8 cellular contexts compared by ENCODE assay signal in the genomic region with DNA sequence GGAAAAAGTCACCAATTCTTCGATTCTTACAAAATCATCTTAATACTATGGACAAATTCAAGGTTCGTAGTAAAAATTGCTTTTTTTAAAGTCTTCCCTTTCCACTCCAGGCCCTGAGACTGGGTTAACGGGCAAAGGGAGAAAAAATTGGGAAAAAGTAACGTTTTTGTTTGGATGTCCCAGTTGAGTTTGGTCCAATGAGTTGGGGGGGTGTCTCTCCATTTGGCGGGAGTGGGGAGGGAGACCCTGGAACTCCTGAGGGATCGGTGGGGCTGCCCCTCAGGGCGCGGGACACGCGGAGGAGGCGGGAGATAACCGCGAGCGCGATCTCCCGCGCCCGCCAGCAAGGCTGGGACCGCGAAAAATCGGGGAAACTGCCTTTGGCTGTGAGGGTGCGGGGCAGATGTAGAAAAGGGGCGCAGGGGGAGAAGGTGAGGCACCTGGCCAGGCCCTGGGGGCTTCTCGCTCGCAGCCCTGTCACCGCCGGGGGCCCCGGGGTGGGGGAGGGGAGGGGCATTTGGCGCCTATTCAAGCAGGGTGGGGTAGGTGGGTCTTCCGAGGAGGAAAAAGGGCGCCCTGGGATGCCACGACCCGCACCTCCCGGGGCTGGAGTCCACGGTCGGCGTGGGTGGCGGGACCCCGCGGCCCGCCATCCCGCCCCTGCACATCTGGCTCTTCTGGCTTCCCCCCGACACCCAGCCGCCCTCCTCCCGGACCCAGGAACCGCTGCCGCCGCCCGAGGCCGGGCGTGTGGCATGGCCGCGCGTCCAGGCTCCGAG. TPM values are rescaled to one million over a fixed set of nuclear protein-coding genes. Genes with fewer than 3 reads are reported as not detected.
A peak's percentile ranks its signal among the peaks of the same experiment; 100 is the strongest.
DNase-seq lines count a peak whose midpoint lies in the region; ATAC-seq, FAIRE-seq and TF ChIP-seq lines count a peak whose summit lies in the region.

No MANE protein-coding gene starts in this region.

- FAIRE-seq in endothelial cell of umbilical vein (lab: Jason Lieb, UNC) = no peak

- H3K27ac ChIP-seq in RWPE2 (ENCODE audit: poor library complexity, severe bottlenecking) (peak overlapping the region; percentile 89), endothelial cell of umbilical vein (ENCODE audit: insufficient read depth, low read depth, low read length) (peak overlapping the region; percentile 57), neural cell (ENCODE audit: low read length) (no peak overlapping the region)

- H4K20me1 ChIP-seq in endothelial cell of umbilical vein (replicated peaks; ENCODE audit: control insufficient read depth, extremely low read depth, insufficient read depth, low read length) (no peaks in the 10 kb centered on the region), neural cell (ENCODE audit: insufficient read depth) (peaks cover 2% of the 10 kb centered on the region)

- intact Hi-C loops in endothelial cell of umbilical vein (cut with micrococcal nuclease) = loop anchor here (2.0 kb wide), 1 partner anchor 43 kb away; no protein-coding TSS in a partner anchor

- H3K9ac ChIP-seq in endothelial cell of umbilical vein (replicated peaks; ENCODE audit: extremely low read depth, insufficient read depth, low read length) = peak overlapping the region; percentile 89
- H3K9ac ChIP-seq in neural cell (ENCODE audit: low read length) = peak overlapping the region; percentile 19

- H3K27me3 ChIP-seq in HAP-1 (ENCODE audit: low read depth) (no peaks in the 10 kb centered on the region), RWPE2 (ENCODE audit: insufficient read depth, poor library complexity, severe bottlenecking) (no peaks in the 10 kb centered on the region), endothelial cell of umbilical vein (ENCODE audit: control insufficient read depth in 2 of 2, insufficient read depth in 2 of 2, low read length in 2 of 2) (no peaks in the 10 kb centered on the region), neural cell (ENCODE audit: insufficient read depth, low read depth, low read length) (no peaks in the 10 kb centered on the region)

- H3K4me1 ChIP-seq in HAP-1 = peaks cover 32% of the 10 kb centered on the region
- peaks cover 34% of the 10 kb centered on the region for H3K4me1 ChIP-seq in RWPE2 (ENCODE audit: insufficient read depth, poor library complexity, severe bottlenecking)
- H3K4me1 ChIP-seq in endothelial cell of umbilical vein (ENCODE audit: control insufficient read depth, extremely low read depth, insufficient read depth, low read length) = peaks cover 45% of the 10 kb centered on the region

- no peaks in the 10 kb centered on the region for H3K9me3 ChIP-seq in HAP-1
- no peaks in the 10 kb centered on the region for H3K9me3 ChIP-seq in RWPE2 (ENCODE audit: severe bottlenecking)
- no peaks in the 10 kb centered on the region for H3K9me3 ChIP-seq in endothelial cell of umbilical vein (replicated peaks; ENCODE audit: control insufficient read depth, insufficient read depth, low read length)
- no peaks in the 10 kb centered on the region for H3K9me3 ChIP-seq in neural cell (ENCODE audit: low read length)

- DNase-seq in GM03348 (ENCODE audit: low spot score) = peak; percentile 17
- DNase-seq in HAP-1 (ENCODE audit: low spot score in 2 of 2) = peak; percentile 59 to 66
- DNase-seq in RWPE2 (ENCODE audit: low spot score) = peak; percentile 42
- DNase-seq in endothelial cell of umbilical vein (ENCODE audit: low read depth, low spot score) = no peak
- no peak for DNase-seq in kidney tubule cell (ENCODE audit: low spot score)
- no peak for DNase-seq in 8988T

- TF ChIP-seq RAD21 in neural cell (conservative IDR thresholded peaks at IDR 0.05) = no peak

- no peak for TF ChIP-seq CTCF in RWPE2 (IDR thresholded peaks at IDR 0.05; ENCODE audit: poor library complexity, severe bottlenecking)
- no peak for TF ChIP-seq CTCF in endothelial cell of umbilical vein (IDR thresholded peaks at IDR 0.05; ENCODE audit: extremely low read depth in 1 of 2, insufficient read depth in 1 of 2, low read depth in 1 of 2, low read length in 2 of 2)
- TF ChIP-seq CTCF in neural cell (IDR thresholded peaks at IDR 0.05; ENCODE audit: poor library complexity, severe bottlenecking) = no peak

- CTCF ChIA-PET in endothelial cell of umbilical vein (lab: Charles Lee) = interaction anchor here (1.2 to 1.7 kb wide), 3 partner anchors 28 to 126 kb away, joined by 3 to 6 read pairs (median 5); no protein-coding TSS in a partner anchor

- no peaks in the 10 kb centered on the region for H3K9me1 ChIP-seq in endothelial cell of umbilical vein (replicated peaks; ENCODE audit: control insufficient read depth, extremely low read depth, insufficient read depth, low read length)

- dilution Hi-C loops in endothelial cell of umbilical vein (cut with MboI; ENCODE audit: extremely low pct_ligation_motif_present, low sequenced_read_pairs) = no loop called here

- H3K4me3 ChIP-seq in HAP-1 = peak overlapping the region; percentile 72
- peak overlapping the region; percentile 87 for H3K4me3 ChIP-seq in RWPE2 (ENCODE audit: severe bottlenecking)
- H3K4me3 ChIP-seq in endothelial cell of umbilical vein (replicated peaks in 1 of 3; ENCODE audit: insufficient read depth in 1 of 3, low read depth in 1 of 3, low read length in 3 of 3) = peak overlapping the region; percentile 76 to 99 (median 97)
- H3K4me3 ChIP-seq in neural cell (ENCODE audit: low read length) = peak overlapping the region; percentile 81

- no peak for ATAC-seq in RWPE2 (ENCODE audit: low read depth)
- no peak for ATAC-seq in HG02610 (IDR thresholded peaks at IDR 0.05; ENCODE audit: unreplicated experiment)

- H3K79me2 ChIP-seq in endothelial cell of umbilical vein (ENCODE audit: control insufficient read depth, insufficient read depth, low read length) = peaks cover 75% of the 10 kb centered on the region
- peaks cover 73% of the 10 kb centered on the region for H3K79me2 ChIP-seq in neural cell (replicated peaks; ENCODE audit: insufficient read depth, low read length)

- BruUV-seq in endothelial cell of umbilical vein (replicated peaks; lab: Mats Ljungman, UMichigan) = TSS peak; percentile 17

- no peak for TF ChIP-seq EP300 in neural cell (conservative IDR thresholded peaks at IDR 0.05; ENCODE audit: poor library complexity, severe bottlenecking)

- H3K9me2 ChIP-seq in neural cell (ENCODE audit: insufficient read depth, low read length) = no peaks in the 10 kb centered on the region

- in situ Hi-C loops in HAP-1 (cut with MboI; ENCODE audit: low sequenced_read_pairs) = loop anchor here (25.0 kb wide), 1 partner anchor 1520 kb away; a partner anchor contains a TSS

- peak overlapping the region; percentile 98 for H3K4me2 ChIP-seq in endothelial cell of umbilical vein (ENCODE audit: insufficient read depth, low read length)
- H3K4me2 ChIP-seq in neural cell (ENCODE audit: low read length) = peak overlapping the region; percentile 87

- H3F3A ChIP-seq in neural cell (ENCODE audit: insufficient read depth, low read length, poor library complexity, severe bottlenecking) = peaks cover 3% of the 10 kb centered on the region

- POLR2A ChIA-PET in endothelial cell of umbilical vein (lab: Charles Lee) = interaction anchor here (1.2 kb wide), 1 partner anchor 283 kb away, joined by 3 read pairs; no protein-coding TSS in a partner anchor

- H2AFZ ChIP-seq in endothelial cell of umbilical vein (ENCODE audit: low read depth, low read length) = peak overlapping the region; percentile 38
- H2AFZ ChIP-seq in neural cell (ENCODE audit: low read depth, low read length) = no peak overlapping the region

- peaks cover 17% of the 10 kb centered on the region for H3K36me3 ChIP-seq in HAP-1 (replicated peaks)
- H3K36me3 ChIP-seq in RWPE2 (ENCODE audit: low read depth) = peaks cover 61% of the 10 kb centered on the region
- H3K36me3 ChIP-seq in endothelial cell of umbilical vein (ENCODE audit: control insufficient read depth in 2 of 2, extremely low read depth in 1 of 2, insufficient read depth in 2 of 2, low read length in 2 of 2) = peaks cover 0 to 2% of the 10 kb centered on the region in 2 experiments
- H3K36me3 ChIP-seq in neural cell (ENCODE audit: insufficient read depth, low read length) = no peaks in the 10 kb centered on the region

- no peak for TF ChIP-seq POLR2A in endothelial cell of umbilical vein (IDR thresholded peaks at IDR 0.05; ENCODE audit: low read depth, low read length)

TF ChIP-seq in endothelial cell of umbilical vein, 7 proteins besides CTCF, POLR2A, EP300 and RAD21 (continues in another document):
- TF ChIP-seq GATA2 (IDR thresholded peaks at IDR 0.05; ENCODE audit: insufficient read depth, insufficient read length, low read depth, low read length) (no peak), JUN (IDR thresholded peaks at IDR 0.05; ENCODE audit: borderline replicate concordance, insufficient read depth, insufficient read length, low read depth) (no peak), FOS (IDR thresholded peaks at IDR 0.05; ENCODE audit: borderline replicate concordance, insufficient read depth, low read length) (no peak)

TF ChIP-seq in neural cell, 6 proteins besides CTCF, POLR2A, EP300 and RAD21 (continues in another document):
- no peak for TF ChIP-seq SMC3 (conservative IDR thresholded peaks at IDR 0.05; ENCODE audit: poor library complexity)

RNA-seq across cellular contexts. Expression of a gene that starts 0.7 kb away (rescaled TPM):
- 27.1 and 28.1 TPM in 2 replicates for total RNA-seq in endothelial cell of umbilical vein
- polyA plus RNA-seq in endothelial cell of umbilical vein (5.4 and 6.1 TPM in 2 replicates), neural cell (7.8 and 8.7 TPM in 2 replicates)
- 13.4 and 13.9 TPM in 2 replicates for polyA plus RNA-seq in endothelial cell of umbilical vein (2011; cell fraction: cytosol; rRNA removed)
- polyA plus RNA-seq in endothelial cell of umbilical vein (2011; cell fraction: nucleus; rRNA removed) = 13.0 and 17.5 TPM in 2 replicates
- 6.4 and 15.2 TPM in 2 replicates for polyA plus RNA-seq in endothelial cell of umbilical vein (2012)
- polyA minus RNA-seq in endothelial cell of umbilical vein (4.0 and 4.8 TPM in 2 replicates), neural cell (6.6 and 7.1 TPM in 2 replicates)
- polyA minus RNA-seq in endothelial cell of umbilical vein (2011; cell fraction: cytosol; rRNA and poly(A)+ RNA removed) = 13.0 TPM
- 8.8 and 12.2 TPM in 2 replicates for polyA minus RNA-seq in endothelial cell of umbilical vein (2011; cell fraction: nucleus; rRNA and poly(A)+ RNA removed)

RNA-seq across cellular contexts. Expression of a gene that starts 20.3 kb away (rescaled TPM):
- total RNA-seq in endothelial cell of umbilical vein = 27.5 and 31.2 TPM in 2 replicates
- polyA plus RNA-seq in endothelial cell of umbilical vein (5.2 and 6.2 TPM in 2 replicates), neural cell (14.0 and 16.2 TPM in 2 replicates)
- polyA plus RNA-seq in endothelial cell of umbilical vein (2011; cell fraction: cytosol; rRNA removed) = 8.3 and 9.1 TPM in 2 replicates
- polyA plus RNA-seq in endothelial cell of umbilical vein (2011; cell fraction: nucleus; rRNA removed) = 20.5 and 32.0 TPM in 2 replicates
- 9.5 and 19.1 TPM in 2 replicates for polyA plus RNA-seq in endothelial cell of umbilical vein (2012)
- polyA minus RNA-seq in endothelial cell of umbilical vein (10.5 and 10.9 TPM in 2 replicates), neural cell (19.0 and 20.5 TPM in 2 replicates)
- 8.8 TPM for polyA minus RNA-seq in endothelial cell of umbilical vein (2011; cell fraction: cytosol; rRNA and poly(A)+ RNA removed)
- polyA minus RNA-seq in endothelial cell of umbilical vein (2011; cell fraction: nucleus; rRNA and poly(A)+ RNA removed) = 39.7 and 47.9 TPM in 2 replicates

Comparison
In these comparisons a context has a peak if more than half of its experiments do, and no peak if none do; other contexts are left out.
1. DNase-seq: peak in GM03348 (single experiment), HAP-1 (2 of 2) and RWPE2 (single experiment); none in endothelial cell of umbilical vein (single experiment), kidney tubule cell (single experiment) and 8988T (single experiment).
2. Peak in every context shown above with its lines, with median percentiles within 50 percentile points of each other: H3K4me3 ChIP-seq.